Comparison of ENCODE assay signal across 1 cellular context in the genomic region with DNA sequence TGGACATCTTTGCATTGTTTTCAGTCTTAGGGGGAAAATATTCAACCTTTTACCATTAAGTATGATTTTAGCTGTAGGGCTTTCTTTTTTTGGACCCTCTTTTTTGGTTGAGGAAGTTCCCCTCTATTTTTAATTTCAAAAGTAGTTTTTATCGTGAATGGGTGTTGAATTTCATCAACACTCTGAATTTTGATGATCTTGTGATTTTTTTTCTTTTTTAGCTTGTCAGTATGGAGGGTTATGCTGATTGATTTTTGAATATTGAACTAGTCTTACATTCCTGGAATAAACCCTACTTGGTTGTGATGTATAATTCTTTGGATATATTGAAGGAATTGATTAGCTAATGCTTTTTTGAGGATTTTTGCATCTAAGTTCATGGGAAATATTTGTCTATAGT.
TF ChIP-seq lines count a peak whose summit lies in the region.

No MANE protein-coding gene starts in this region.

TF ChIP-seq in K562, 482 proteins besides CTCF, POLR2A, EP300 and RAD21:
- TF ChIP-seq, protein P1, sequence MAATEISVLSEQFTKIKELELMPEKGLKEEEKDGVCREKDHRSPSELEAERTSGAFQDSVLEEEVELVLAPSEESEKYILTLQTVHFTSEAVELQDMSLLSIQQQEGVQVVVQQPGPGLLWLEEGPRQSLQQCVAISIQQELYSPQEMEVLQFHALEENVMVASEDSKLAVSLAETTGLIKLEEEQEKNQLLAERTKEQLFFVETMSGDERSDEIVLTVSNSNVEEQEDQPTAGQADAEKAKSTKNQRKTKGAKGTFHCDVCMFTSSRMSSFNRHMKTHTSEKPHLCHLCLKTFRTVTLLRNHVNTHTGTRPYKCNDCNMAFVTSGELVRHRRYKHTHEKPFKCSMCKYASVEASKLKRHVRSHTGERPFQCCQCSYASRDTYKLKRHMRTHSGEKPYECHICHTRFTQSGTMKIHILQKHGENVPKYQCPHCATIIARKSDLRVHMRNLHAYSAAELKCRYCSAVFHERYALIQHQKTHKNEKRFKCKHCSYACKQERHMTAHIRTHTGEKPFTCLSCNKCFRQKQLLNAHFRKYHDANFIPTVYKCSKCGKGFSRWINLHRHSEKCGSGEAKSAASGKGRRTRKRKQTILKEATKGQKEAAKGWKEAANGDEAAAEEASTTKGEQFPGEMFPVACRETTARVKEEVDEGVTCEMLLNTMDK (IDR thresholded peaks at IDR 0.05; ENCODE audit: borderline replicate concordance, insufficient read depth, low read depth, low read length, poor library complexity, severe bottlenecking) = no peak
- TF ChIP-seq C11orf30 (IDR thresholded peaks at IDR 0.05; ENCODE audit: low read depth) (peak; percentile 54; the same call in 1 of the 2 replicates), ZNF316 (IDR thresholded peaks at IDR 0.05) (peak; percentile 84), ZNF311 (CRISPR knock-in tag; IDR thresholded peaks at IDR 0.05) (no peak)
TF ChIP-seq in K562: peak in this region for 2.
